In the genomic region with DNA sequence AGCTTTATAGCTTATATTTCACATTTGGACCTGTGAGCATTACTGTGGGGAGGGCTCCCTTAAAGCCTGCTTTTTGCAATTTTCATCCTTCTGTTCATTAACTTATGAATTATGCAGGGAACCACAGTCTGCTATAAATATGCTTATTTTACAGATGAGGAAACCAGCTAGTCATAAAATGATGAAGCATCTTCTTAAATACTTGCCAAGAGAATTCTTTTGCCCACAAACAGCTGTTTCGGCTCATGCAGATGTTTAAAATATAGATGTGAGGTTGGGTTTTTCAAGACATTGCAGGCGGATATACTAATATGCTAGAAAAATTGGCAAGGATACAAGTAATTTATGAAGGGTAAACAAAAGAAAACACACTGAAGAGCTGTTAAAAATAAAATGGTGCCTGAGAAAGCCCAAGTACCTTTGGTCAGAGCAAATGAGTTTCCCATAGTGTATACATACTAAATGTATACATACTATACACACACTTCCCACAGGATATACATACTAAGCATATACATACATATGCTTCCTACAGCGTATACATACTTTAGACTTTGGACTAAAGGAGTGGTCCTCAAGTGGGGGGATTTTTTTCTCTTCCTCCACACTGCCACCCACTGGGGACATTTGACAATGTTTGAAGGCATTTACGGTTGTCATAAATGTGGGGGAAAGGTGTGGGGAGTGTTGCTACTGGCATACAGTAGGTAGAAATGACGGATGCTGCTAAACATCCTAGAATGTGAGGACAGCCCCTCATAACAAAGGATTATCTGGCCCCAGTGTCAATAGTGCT, we compare ENCODE assay signal across 28 cellular contexts.
DNase-seq lines count a peak whose midpoint lies in the region; ATAC-seq and TF ChIP-seq lines count a peak whose summit lies in the region.
"Had no signal": no experiment of that assay in that cellular context is flagged by ENCODE, and none has a peak within 500 bp of the region (broad histone marks: within the 10 kb centered on the region; RNA-seq: fewer than 3 reads in every experiment).

No MANE protein-coding gene starts in this region.

- no peak overlapping the region for H3K27ac ChIP-seq in upper lobe of right lung
- H3K27ac ChIP-seq: brain microvascular endothelial cell, dorsolateral prefrontal cortex, left lung, parathyroid adenoma, spleen, WERI-Rb-1 had no signal

- intact Hi-C loops in upper lobe of right lung (cut with DNase I): no loop called here

- CTCF ChIA-PET in WTC11 (lab: Charles Lee): no interaction called here

- peaks cover 9% of the 10 kb centered on the region for H3K4me1 Mint-ChIP-seq in HFFc6 (ENCODE audit: low read depth)
- no peaks in the 10 kb centered on the region for H3K4me1 Mint-ChIP-seq in WTC11
- H3K4me1 Mint-ChIP-seq: activated naive CD4-positive, alpha-beta T cell treated with anti-CD3 and anti-CD28 coated beads, Interleukin-2, amount 10 ng/mL, durations not matched to agents 7 days and 5 days; activated T-helper 17 cell treated with anti-CD3 and anti-CD28 coated beads, Interleukin-2, amount 50 U/mL, for 72 hours; memory B cell; neural crest cell had no signal

- H3K9me3 ChIP-seq in upper lobe of right lung: no peaks in the 10 kb centered on the region

- POLR2A ChIA-PET in WTC11 (lab: Charles Lee): no interaction called here

- H3K27me3 ChIP-seq in upper lobe of right lung: no peaks in the 10 kb centered on the region
- H3K27me3 ChIP-seq: brain microvascular endothelial cell, dorsolateral prefrontal cortex, left lung, MG63, spleen had no signal

- no peak overlapping the region for H3K4me3 Mint-ChIP-seq in HFFc6
- H3K4me3 Mint-ChIP-seq in WTC11: no peak overlapping the region
- H3K4me3 Mint-ChIP-seq: activated naive CD4-positive, alpha-beta T cell treated with anti-CD3 and anti-CD28 coated beads, Interleukin-2, amount 10 ng/mL, durations not matched to agents 7 days and 5 days; activated T-helper 17 cell treated with anti-CD3 and anti-CD28 coated beads, Interleukin-2, amount 50 U/mL, for 72 hours; memory B cell; neural crest cell; stimulated activated naive CD8-positive, alpha-beta T cell treated with anti-CD3 and anti-CD28 coated beads, Interleukin-15, Interleukin-2, amounts not matched to agents 100 ng/mL and 50 ng/mL, for 24 hours had no signal

- H3K9me3 Mint-ChIP-seq in HFFc6: no peaks in the 10 kb centered on the region; the same call in 1 of the 2 replicates
- peaks cover 19% of the 10 kb centered on the region for H3K9me3 Mint-ChIP-seq in WTC11
- H3K9me3 Mint-ChIP-seq: neural crest cell had no signal

- DNase-seq in AG10803 (ENCODE audit: low read depth) (peak; percentile 33), HFFc6 (no peak), WTC11 (ENCODE audit: low spot score) (no peak), myocyte (ENCODE audit: low read depth) (peak; percentile 3), NCI-H2227 treated with DMSO at 0.1 percent for 48 hours (lab: John Stamatoyannopoulos, UW) (no peak), NCI-H1694 treated with DMSO at 0.1 percent for 48 hours (lab: John Stamatoyannopoulos, UW) (no peak), upper lobe of right lung (no peak)
- DNase-seq: activated CD4-positive, alpha-beta T cell treated with anti-CD3 and anti-CD28 coated beads for 48 hours; activated naive CD4-positive, alpha-beta T cell treated with anti-CD3 and anti-CD28 coated beads, Interleukin-2, amount 10 ng/mL, durations not matched to agents 7 days and 5 days; brain microvascular endothelial cell; dorsolateral prefrontal cortex; glutamatergic neuron; left lung; MG63; NCI-H1105 treated with DMSO at 0.1 percent for 48 hours; NCI-H2029; NCI-H526; retina; SIG-M5; spleen; stimulated activated CD4-positive, alpha-beta T cell treated with anti-CD3 and anti-CD28 coated beads, Interleukin-2, amount 100 ng/mL, for 24 hours; stimulated activated CD8-positive, alpha-beta memory T cell treated with anti-CD3 and anti-CD28 coated beads, Interleukin-4, amount 100 ng/mL, for 48 hours; WERI-Rb-1 had no signal

- ATAC-seq in WTC11 (peak; percentile 41; the same call in 1 of the 2 replicates), upper lobe of right lung (no peak)
- ATAC-seq: activated T-helper 17 cell treated with anti-CD3 and anti-CD28 coated beads, Interleukin-2, amount 50 U/mL, for 72 hours; left lung had no signal

- no peaks in the 10 kb centered on the region; the same call in 1 of the 2 replicates for H3K27me3 Mint-ChIP-seq in HFFc6 (ENCODE audit: insufficient read depth)
- no peaks in the 10 kb centered on the region for H3K27me3 Mint-ChIP-seq in WTC11 (ENCODE audit: low read depth)
- H3K27me3 Mint-ChIP-seq: activated naive CD4-positive, alpha-beta T cell treated with anti-CD3 and anti-CD28 coated beads, Interleukin-2, amount 10 ng/mL, durations not matched to agents 7 days and 5 days; activated T-helper 17 cell treated with anti-CD3 and anti-CD28 coated beads, Interleukin-2, amount 50 U/mL, for 72 hours; memory B cell; stimulated activated naive CD8-positive, alpha-beta T cell treated with anti-CD3 and anti-CD28 coated beads, Interleukin-15, Interleukin-2, amounts not matched to agents 100 ng/mL and 50 ng/mL, for 24 hours had no signal

- no peak overlapping the region for H3K27ac Mint-ChIP-seq in HFFc6
- H3K27ac Mint-ChIP-seq in WTC11: no peak overlapping the region
- H3K27ac Mint-ChIP-seq: activated naive CD4-positive, alpha-beta T cell treated with anti-CD3 and anti-CD28 coated beads, Interleukin-2, amount 10 ng/mL, durations not matched to agents 7 days and 5 days; activated T-helper 17 cell treated with anti-CD3 and anti-CD28 coated beads, Interleukin-2, amount 50 U/mL, for 72 hours; memory B cell; stimulated activated naive CD8-positive, alpha-beta T cell treated with anti-CD3 and anti-CD28 coated beads, Interleukin-15, Interleukin-2, amounts not matched to agents 100 ng/mL and 50 ng/mL, for 24 hours had no signal

- no peaks in the 10 kb centered on the region for H3K4me1 ChIP-seq in upper lobe of right lung
- H3K4me1 ChIP-seq: left lung, parathyroid adenoma, spleen had no signal

- TF ChIP-seq CTCF in AG10803 (conservative IDR thresholded peaks at IDR 0.05; ENCODE audit: low read length) (no peak), HFFc6 (IDR thresholded peaks at IDR 0.05) (peak; percentile 22; the same call in 1 of the 2 replicates), WTC11 (IDR thresholded peaks at IDR 0.05) (no peak), upper lobe of right lung (IDR thresholded peaks at IDR 0.05) (no peak)

- H3K36me3 ChIP-seq in upper lobe of right lung: no peaks in the 10 kb centered on the region
- H3K36me3 ChIP-seq: brain microvascular endothelial cell, left lung, MG63, spleen, WERI-Rb-1 had no signal

- H3K36me3 Mint-ChIP-seq in HFFc6 (ENCODE audit: low read depth): peaks cover 10% of the 10 kb centered on the region; the same call in 1 of the 2 replicates
- H3K36me3 Mint-ChIP-seq in WTC11: no peaks in the 10 kb centered on the region
- H3K36me3 Mint-ChIP-seq: activated naive CD4-positive, alpha-beta T cell treated with anti-CD3 and anti-CD28 coated beads, Interleukin-2, amount 10 ng/mL, durations not matched to agents 7 days and 5 days; memory B cell had no signal

- H3K4me3 ChIP-seq in AG10803 (ENCODE audit: low read length) (no peak overlapping the region), upper lobe of right lung (no peak overlapping the region)
- H3K4me3 ChIP-seq: dorsolateral prefrontal cortex, left lung, MG63, spleen had no signal

TF ChIP-seq in WTC11, 78 proteins besides CTCF, POLR2A, EP300 and RAD21 (continues in another document):
- no peak for TF ChIP-seq PRRX2 (CRISPR knock-in tag; IDR thresholded peaks at IDR 0.05)
- TF ChIP-seq, protein P1, sequence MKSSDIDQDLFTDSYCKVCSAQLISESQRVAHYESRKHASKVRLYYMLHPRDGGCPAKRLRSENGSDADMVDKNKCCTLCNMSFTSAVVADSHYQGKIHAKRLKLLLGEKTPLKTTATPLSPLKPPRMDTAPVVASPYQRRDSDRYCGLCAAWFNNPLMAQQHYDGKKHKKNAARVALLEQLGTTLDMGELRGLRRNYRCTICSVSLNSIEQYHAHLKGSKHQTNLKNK (CRISPR knock-in tag; IDR thresholded peaks at IDR 0.05): no peak
- TF ChIP-seq, protein P2, sequence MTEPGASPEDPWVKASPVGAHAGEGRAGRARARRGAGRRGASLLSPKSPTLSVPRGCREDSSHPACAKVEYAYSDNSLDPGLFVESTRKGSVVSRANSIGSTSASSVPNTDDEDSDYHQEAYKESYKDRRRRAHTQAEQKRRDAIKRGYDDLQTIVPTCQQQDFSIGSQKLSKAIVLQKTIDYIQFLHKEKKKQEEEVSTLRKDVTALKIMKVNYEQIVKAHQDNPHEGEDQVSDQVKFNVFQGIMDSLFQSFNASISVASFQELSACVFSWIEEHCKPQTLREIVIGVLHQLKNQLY (CRISPR knock-in tag; IDR thresholded peaks at IDR 0.05): no peak
- TF ChIP-seq ZNF425 (CRISPR knock-in tag; conservative IDR thresholded peaks at IDR 0.05): no peak
- TF ChIP-seq, protein P3, sequence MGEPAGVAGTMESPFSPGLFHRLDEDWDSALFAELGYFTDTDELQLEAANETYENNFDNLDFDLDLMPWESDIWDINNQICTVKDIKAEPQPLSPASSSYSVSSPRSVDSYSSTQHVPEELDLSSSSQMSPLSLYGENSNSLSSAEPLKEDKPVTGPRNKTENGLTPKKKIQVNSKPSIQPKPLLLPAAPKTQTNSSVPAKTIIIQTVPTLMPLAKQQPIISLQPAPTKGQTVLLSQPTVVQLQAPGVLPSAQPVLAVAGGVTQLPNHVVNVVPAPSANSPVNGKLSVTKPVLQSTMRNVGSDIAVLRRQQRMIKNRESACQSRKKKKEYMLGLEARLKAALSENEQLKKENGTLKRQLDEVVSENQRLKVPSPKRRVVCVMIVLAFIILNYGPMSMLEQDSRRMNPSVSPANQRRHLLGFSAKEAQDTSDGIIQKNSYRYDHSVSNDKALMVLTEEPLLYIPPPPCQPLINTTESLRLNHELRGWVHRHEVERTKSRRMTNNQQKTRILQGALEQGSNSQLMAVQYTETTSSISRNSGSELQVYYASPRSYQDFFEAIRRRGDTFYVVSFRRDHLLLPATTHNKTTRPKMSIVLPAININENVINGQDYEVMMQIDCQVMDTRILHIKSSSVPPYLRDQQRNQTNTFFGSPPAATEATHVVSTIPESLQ (CRISPR knock-in tag; IDR thresholded peaks at IDR 0.05): no peak

Comparison
In these comparisons a context has a peak if more than half of its experiments do, and no peak if none do; other contexts are left out.
1. DNase-seq: peak in AG10803 (single experiment) and myocyte (single experiment); none in HFFc6 (single experiment), WTC11 (single experiment), NCI-H2227 treated with DMSO at 0.1 percent for 48 hours (single experiment), NCI-H1694 treated with DMSO at 0.1 percent for 48 hours (single experiment) and upper lobe of right lung (single experiment).